In the genomic region with DNA sequence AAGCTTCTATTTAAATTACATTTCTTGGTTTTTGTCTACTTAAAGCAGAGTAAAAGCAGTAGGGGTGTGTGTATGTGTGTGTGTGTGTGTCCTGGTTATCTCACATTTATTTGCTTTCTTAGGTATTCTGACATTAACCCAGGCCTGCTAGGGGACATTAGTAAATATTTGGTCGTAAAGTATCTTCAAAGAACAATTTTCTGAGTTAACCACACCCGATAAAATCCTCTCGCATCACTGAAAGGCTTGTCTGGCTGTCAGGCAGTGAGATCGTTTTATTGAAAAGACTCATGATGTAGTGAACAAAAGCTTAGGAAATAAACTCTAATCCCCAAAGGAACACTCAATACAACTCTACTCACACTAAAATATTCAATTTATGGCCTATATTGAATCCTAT, we compare ENCODE assay signal across 26 cellular contexts.
"Had no signal": no experiment of that assay in that cellular context is flagged by ENCODE, and none has a peak within 500 bp of the region (broad histone marks: within the 10 kb centered on the region; RNA-seq: fewer than 3 reads in every experiment).

No MANE protein-coding gene starts in this region.

- H3K36me3 Mint-ChIP-seq: mesothelial cell of epicardium; naive thymus-derived CD4-positive, alpha-beta T cell; stimulated activated effector memory CD8-positive, alpha-beta T cell treated with anti-CD3 and anti-CD28 coated beads, Interleukin-12 subunit alpha, Interleukin-12 subunit beta, amount 100 ng/mL, for 72 hours had no signal

- H3K36me3 ChIP-seq: colonic mucosa, esophagus muscularis mucosa, gastroesophageal sphincter, heart left ventricle, left lung, prostate gland, right atrium auricular region, sigmoid colon, stomach, thyroid gland had no signal

- H3K27me3 ChIP-seq: colonic mucosa, foreskin keratinocyte, gastroesophageal sphincter, heart left ventricle, left lung, right atrium auricular region, sigmoid colon, stomach, thyroid gland had no signal

- ATAC-seq: foreskin keratinocyte; gastroesophageal sphincter; heart left ventricle; left cardiac atrium; left lung; mucosa of descending colon; naive thymus-derived CD4-positive, alpha-beta T cell; stimulated activated effector memory CD8-positive, alpha-beta T cell treated with anti-CD3 and anti-CD28 coated beads, Interleukin-12 subunit alpha, Interleukin-12 subunit beta, amount 100 ng/mL, for 72 hours had no signal

- H3K9me3 Mint-ChIP-seq: mesothelial cell of epicardium; stimulated activated effector memory CD8-positive, alpha-beta T cell treated with anti-CD3 and anti-CD28 coated beads, Interleukin-12 subunit alpha, Interleukin-12 subunit beta, amount 100 ng/mL, for 72 hours had no signal

- H3K4me3 ChIP-seq: colonic mucosa, esophagus muscularis mucosa, gastroesophageal sphincter, heart left ventricle, left lung, mucosa of descending colon, prostate gland, right atrium auricular region, sigmoid colon, stomach, thyroid gland had no signal

- H3K9me3 ChIP-seq: colonic mucosa, esophagus muscularis mucosa, gastroesophageal sphincter, heart left ventricle, left lung, mucosa of descending colon, prostate gland, right atrium auricular region, sigmoid colon, stomach, thyroid gland had no signal

- H3K4me1 ChIP-seq: colonic mucosa, esophagus muscularis mucosa, foreskin keratinocyte, gastroesophageal sphincter, heart left ventricle, left lung, prostate gland, right atrium auricular region, sigmoid colon, stomach, thyroid gland had no signal

- H3K4me3 Mint-ChIP-seq: mesothelial cell of epicardium; naive thymus-derived CD4-positive, alpha-beta T cell; nephron; stimulated activated effector memory CD8-positive, alpha-beta T cell treated with anti-CD3 and anti-CD28 coated beads, Interleukin-12 subunit alpha, Interleukin-12 subunit beta, amount 100 ng/mL, for 72 hours had no signal

- DNase-seq: colonic mucosa; dermis blood vessel endothelial cell; effector memory CD4-positive, alpha-beta T cell; foreskin keratinocyte; heart left ventricle; hippocampal formation; left cardiac atrium; left lung; mesenchymal stem cell; mucosa of descending colon; naive thymus-derived CD4-positive, alpha-beta T cell; nucleus accumbens; stimulated activated CD4-positive, alpha-beta T cell treated with anti-CD3 and anti-CD28 coated beads, Interleukin-2, amount 100 ng/mL, for 24 hours; stimulated activated CD4-positive, alpha-beta T cell treated with anti-CD3 and anti-CD28 coated beads, Interleukin-4, amount 100 ng/mL, for 24 hours; stimulated activated naive CD4-positive, alpha-beta T cell treated with Interleukin-2 at 50 U/mL for 16 hours; stomach; thyroid gland; trophoblast cell had no signal

- H3K27ac Mint-ChIP-seq: mesothelial cell of epicardium; naive thymus-derived CD4-positive, alpha-beta T cell; nephron; stimulated activated effector memory CD8-positive, alpha-beta T cell treated with anti-CD3 and anti-CD28 coated beads, Interleukin-12 subunit alpha, Interleukin-12 subunit beta, amount 100 ng/mL, for 72 hours had no signal

- H3K4me1 Mint-ChIP-seq: mesothelial cell of epicardium; naive thymus-derived CD4-positive, alpha-beta T cell; nephron; stimulated activated effector memory CD8-positive, alpha-beta T cell treated with anti-CD3 and anti-CD28 coated beads, Interleukin-12 subunit alpha, Interleukin-12 subunit beta, amount 100 ng/mL, for 72 hours had no signal
